In genomic region chr4:121675715-121676114, GRCh38 we compare ENCODE assay signal across 1 cellular context.
TF ChIP-seq lines count a peak whose summit lies in the region.

No MANE protein-coding gene starts in this region.

TF ChIP-seq in IMR-90, 13 proteins besides CTCF, POLR2A, EP300 and RAD21 (continued from another document):
- TF ChIP-seq MAZ (IDR thresholded peaks at IDR 0.05; ENCODE audit: borderline replicate concordance, low read depth, low read length) = no peak
- TF ChIP-seq MAFK (IDR thresholded peaks at IDR 0.05; ENCODE audit: low read depth, low read length) = no peak
